Comparison of ENCODE assay signal across 16 cellular contexts in genomic region chr7:148770004-148770403, GRCh38.
DNase-seq lines count a peak whose midpoint lies in the region; ATAC-seq and TF ChIP-seq lines count a peak whose summit lies in the region.
"Had no signal": no experiment of that assay in that cellular context is flagged by ENCODE, and none has a peak within 500 bp of the region (broad histone marks: within the 10 kb centered on the region; RNA-seq: fewer than 3 reads in every experiment).

No MANE protein-coding gene starts in this region.

- H3K4me3 ChIP-seq in GM23338, result no peak overlapping the region
- H3K4me3 ChIP-seq in PC-9, result no peak overlapping the region
- no peak overlapping the region for H3K4me3 ChIP-seq in ovary
- H3K4me3 ChIP-seq: GM23248 had no signal

- TF ChIP-seq CTCF in GM23338 (conservative IDR thresholded peaks at IDR 0.05; ENCODE audit: low read depth in 2 of 2) (no peak), PC-9 (conservative IDR thresholded peaks at IDR 0.05) (no peak), WTC11 (IDR thresholded peaks at IDR 0.05) (no peak), ovary (IDR thresholded peaks at IDR 0.05) (no peak)

- H3F3A ChIP-seq in GM23338 (replicated peaks; ENCODE audit: low read depth) (no peaks in the 10 kb centered on the region), PC-9 (ENCODE audit: insufficient read depth, low read depth) (peaks cover 40% of the 10 kb centered on the region; the same call in 1 of the 2 replicates)

- no peak for TF ChIP-seq EP300 in ovary (IDR thresholded peaks at IDR 0.05)

- no peak overlapping the region for H3K4me2 ChIP-seq in GM23338
- no peak overlapping the region for H3K4me2 ChIP-seq in PC-9

- H3K4me1 ChIP-seq in GM23338 (ENCODE audit: insufficient read depth) (peaks cover 8% of the 10 kb centered on the region), PC-9 (replicated peaks; ENCODE audit: insufficient read depth) (peaks cover 19% of the 10 kb centered on the region), ovary (ENCODE audit: insufficient read depth) (no peaks in the 10 kb centered on the region)

- TF ChIP-seq POLR2A in ovary (IDR thresholded peaks at IDR 0.05), result no peak

- CTCF ChIA-PET in HEK293T (lab: Yijun Ruan, JAX), result no interaction called here
- CTCF ChIA-PET in PC-9 (lab: Charles Lee), result interaction anchor here (0.5 kb wide), 1 partner anchor 1063 kb away, joined by 3 read pairs; no protein-coding TSS in a partner anchor
- CTCF ChIA-PET in WTC11 (lab: Charles Lee), result interaction anchor here (0.6 kb wide), 1 partner anchor 173 kb away, joined by 3 read pairs; no protein-coding TSS in a partner anchor

- DNase-seq in GM23338 (ENCODE audit: low spot score), result no peak
- no peak for DNase-seq in HEK293T (ENCODE audit: extremely low spot score)
- no peak for DNase-seq in PC-9
- no peak for DNase-seq in WTC11 (ENCODE audit: low spot score)
- DNase-seq in ovary, result no peak
- no peak for DNase-seq in SIG-M5 (lab: John Stamatoyannopoulos, UW)
- DNase-seq: C1 segment of cervical spinal cord; Calu3; CD4-positive, alpha-beta memory T cell; COR-L47; DMS53; DND-41; GM23248; H9 had no signal

- 63 to 76% (median 70%) methylated on average over 6 of the region's 6 CpGs for WGBS in ovary, 3 donors

- H3K9me3 Mint-ChIP-seq in GM23338, result no peaks in the 10 kb centered on the region
- no peaks in the 10 kb centered on the region for H3K9me3 Mint-ChIP-seq in WTC11
- H3K9me3 Mint-ChIP-seq: CD4-positive, alpha-beta memory T cell; H9 had no signal

- H3K9me2 ChIP-seq in GM23338 (ENCODE audit: insufficient read depth) (no peaks in the 10 kb centered on the region), PC-9 (ENCODE audit: insufficient read depth) (no peaks in the 10 kb centered on the region)

- POLR2A ChIA-PET in HEK293T (lab: Yijun Ruan, JAX) (no interaction called here), PC-9 (lab: Charles Lee; ENCODE audit: unreplicated experiment) (no interaction called here), WTC11 (lab: Charles Lee) (no interaction called here)

- ATAC-seq in GM23338 (no peak), WTC11 (no peak), HG02970 (IDR thresholded peaks at IDR 0.05; ENCODE audit: low FRiP score, unreplicated experiment) (no peak)
- ATAC-seq: HCT116 had no signal

- H3K27me3 Mint-ChIP-seq in GM23338 (ENCODE audit: insufficient read depth, low read depth, poor library complexity) (peaks cover 3% of the 10 kb centered on the region), WTC11 (ENCODE audit: low read depth) (no peaks in the 10 kb centered on the region)
- H3K27me3 Mint-ChIP-seq: CD4-positive, alpha-beta memory T cell had no signal

- BruUV-seq in PC-9 (replicated peaks; lab: Mats Ljungman, UMichigan), result no TSS peak

- H3K27me3 ChIP-seq in GM23338 (ENCODE audit: insufficient read depth), result no peaks in the 10 kb centered on the region
- no peaks in the 10 kb centered on the region for H3K27me3 ChIP-seq in PC-9 (ENCODE audit: insufficient read depth, low read depth)
- H3K27me3 ChIP-seq in ovary, result no peaks in the 10 kb centered on the region

- H3K4me3 Mint-ChIP-seq in GM23338 (no peak overlapping the region), WTC11 (no peak overlapping the region)
- H3K4me3 Mint-ChIP-seq: CD4-positive, alpha-beta memory T cell; H9 had no signal

- 0 out of 2 replicates have a peak overlapping the region, but pooled peaks have one; percentile 2 for H3K27ac ChIP-seq in GM23338 (ENCODE audit: low read depth)
- H3K27ac ChIP-seq in PC-9, result peak overlapping the region; percentile 13; the same call in 1 of the 2 replicates
- H3K27ac ChIP-seq in ovary, result no peak overlapping the region
- H3K27ac ChIP-seq: GM23248 had no signal

- H3K27ac Mint-ChIP-seq in GM23338, result no peak overlapping the region
- 0 out of 2 replicates have a peak overlapping the region, but pooled peaks have one; percentile 7 for H3K27ac Mint-ChIP-seq in WTC11

- H4K20me1 ChIP-seq in GM23338 (replicated peaks; ENCODE audit: insufficient read depth) (no peaks in the 10 kb centered on the region), PC-9 (ENCODE audit: insufficient read depth) (peaks cover 14% of the 10 kb centered on the region)

- H2AFZ ChIP-seq in GM23338 (no peak overlapping the region), PC-9 (no peak overlapping the region)
- H2AFZ ChIP-seq: GM23248 had no signal

- H3K36me3 Mint-ChIP-seq in GM23338 (ENCODE audit: low read depth) (peaks cover 47% of the 10 kb centered on the region), WTC11 (peaks cover 27% of the 10 kb centered on the region)

- H3K4me1 Mint-ChIP-seq in GM23338, result peaks cover 24% of the 10 kb centered on the region
- H3K4me1 Mint-ChIP-seq in WTC11, result peaks cover 34% of the 10 kb centered on the region

- intact Hi-C loops in PC-9 (cut with micrococcal nuclease; ENCODE audit: unreplicated experiment) (loop anchor here (5.0 kb wide), 1 partner anchor 193 kb away; no protein-coding TSS in a partner anchor), ovary (cut with DNase I) (no loop called here)

- H3K79me2 ChIP-seq in GM23338 (replicated peaks; ENCODE audit: insufficient read depth), result no peaks in the 10 kb centered on the region
- H3K79me2 ChIP-seq in PC-9 (ENCODE audit: low read depth), result peaks cover 13% of the 10 kb centered on the region

- H3K36me3 ChIP-seq in GM23338 (ENCODE audit: insufficient read depth) (peaks cover 12% of the 10 kb centered on the region), PC-9 (ENCODE audit: low read depth) (peaks cover 48% of the 10 kb centered on the region), ovary (no peaks in the 10 kb centered on the region)

- H3K9me3 ChIP-seq in PC-9 (ENCODE audit: insufficient read depth, low read depth), result no peaks in the 10 kb centered on the region
- H3K9me3 ChIP-seq in ovary, result no peaks in the 10 kb centered on the region

TF ChIP-seq in GM23338, 12 proteins besides CTCF, POLR2A, EP300 and RAD21 (continues in another document):
- no peak for TF ChIP-seq NANOG (IDR thresholded peaks at IDR 0.05; ENCODE audit: borderline replicate concordance)
- no peak for TF ChIP-seq CREB1 (CRISPR knock-in tag; IDR thresholded peaks at IDR 0.05; ENCODE audit: low read depth)
- no peak for TF ChIP-seq ETS1 (IDR thresholded peaks at IDR 0.05)
- TF ChIP-seq ZNF331 (CRISPR knock-in tag; IDR thresholded peaks at IDR 0.05; ENCODE audit: low read depth), result no peak

TF ChIP-seq in HEK293T, 16 proteins besides CTCF, POLR2A, EP300 and RAD21:
- no peak for TF ChIP-seq LEF1 (IDR thresholded peaks at IDR 0.05; ENCODE audit: borderline replicate concordance)
- peak; percentile 55 for TF ChIP-seq PKNOX1 (IDR thresholded peaks at IDR 0.05)
- no peak for TF ChIP-seq FOXM1 (IDR thresholded peaks at IDR 0.05; ENCODE audit: borderline replicate concordance)
- TF ChIP-seq BHLHE40 (IDR thresholded peaks at IDR 0.05; ENCODE audit: borderline replicate concordance), result no peak

TF ChIP-seq in WTC11, 78 proteins besides CTCF, POLR2A, EP300 and RAD21:
- TF ChIP-seq CREB1 (CRISPR knock-in tag; IDR thresholded peaks at IDR 0.05), result no peak
- no peak for TF ChIP-seq USF2 (CRISPR knock-in tag; IDR thresholded peaks at IDR 0.05)
- TF ChIP-seq KAT7 (CRISPR knock-in tag; IDR thresholded peaks at IDR 0.05; ENCODE audit: borderline replicate concordance), result no peak
- TF ChIP-seq ATF1 (CRISPR knock-in tag; IDR thresholded peaks at IDR 0.05), result no peak
- no peak for TF ChIP-seq GABPB1 (CRISPR knock-in tag; IDR thresholded peaks at IDR 0.05)

Comparison
In these comparisons a context has a peak if more than half of its experiments do, and no peak if none do; other contexts are left out.
1. H3K27ac ChIP-seq: peak in GM23338 (single experiment) and PC-9 (single experiment); none in ovary (0 of 2).